Comparison of ENCODE assay signal across 35 cellular contexts in the genomic region with DNA sequence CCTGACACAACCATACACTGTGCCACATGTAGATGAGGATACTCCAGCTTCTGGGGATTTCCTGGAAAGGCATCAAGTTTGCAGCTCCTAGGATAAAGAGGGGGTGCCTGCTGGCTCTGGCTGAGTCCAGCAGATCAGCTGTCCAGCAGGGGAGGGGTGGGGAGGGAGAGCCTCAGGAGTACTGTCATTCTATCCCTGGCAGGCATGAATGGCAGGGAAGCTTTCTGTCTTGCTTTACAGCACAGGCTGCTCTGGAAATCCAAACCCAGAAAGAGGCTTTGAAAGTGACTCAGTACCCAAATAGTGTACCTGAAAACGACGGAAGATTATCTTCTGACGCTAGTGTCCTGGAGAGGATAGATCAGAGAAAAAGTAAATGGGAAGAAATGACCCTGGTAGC. TPM values are rescaled to one million over a fixed set of nuclear protein-coding genes. Genes with fewer than 3 reads are reported as not detected.
"Had no signal": no experiment of that assay in that cellular context is flagged by ENCODE, and none has a peak within 500 bp of the region (broad histone marks: within the 10 kb centered on the region; RNA-seq: fewer than 3 reads in every experiment).

No MANE protein-coding gene starts in this region.

- H3K4me3 ChIP-seq: adrenal gland, body of pancreas, colonic mucosa, esophagus squamous epithelium had no signal

- H3K27me3 ChIP-seq: adrenal gland, body of pancreas, colonic mucosa had no signal

- H3K9me3 ChIP-seq: adrenal gland, body of pancreas, colonic mucosa, esophagus squamous epithelium had no signal

- H3K9me3 Mint-ChIP-seq: activated CD4-positive, alpha-beta memory T cell treated with anti-CD3 and anti-CD28 coated beads for 36 hours; activated CD4-positive, alpha-beta T cell treated with anti-CD3 and anti-CD28 coated beads, Interleukin-2, amount 10 ng/mL, durations not matched to agents 24 days and 14 days; activated naive CD4-positive, alpha-beta T cell treated with anti-CD3 and anti-CD28 coated beads for 36 hours; activated naive CD4-positive, alpha-beta T cell treated with anti-CD3 and anti-CD28 coated beads, Interleukin-2, amount 50 U/mL, for 24 hours; activated naive CD8-positive, alpha-beta T cell treated with anti-CD3 and anti-CD28 coated beads for 36 hours; activated naive CD8-positive, alpha-beta T cell treated with anti-CD3 and anti-CD28 coated beads, Interleukin-2, amount 50 U/mL, for 24 hours; activated T-helper 1 cell treated with anti-CD3 and anti-CD28 coated beads, Interleukin-12 subunit alpha, Interleukin-12 subunit beta, Interleukin-2, Interleukin-4 antibody, amounts not matched to agents 30 ng/mL and 10 ng/mL and 1 ng/mL, durations not matched to agents 14 hours and 24 hours and 36 hours; activated T-helper 2 cell treated with anti-CD3 and anti-CD28 coated beads, Interferon-gamma antibody, Interleukin-2, Interleukin-4, amounts not matched to agents 10 μg/mL and 5 μg/mL and 100 μg/mL, durations not matched to agents 14 hours and 24 hours and 36 hours; T-helper 2 cell treated with Interferon-gamma antibody and Interleukin-4, amounts not matched to agents 5 μg/mL and 100 μg/mL, for 36 hours had no signal

- H3K27ac ChIP-seq: adrenal gland, body of pancreas, colonic mucosa, epithelial cell of prostate, esophagus squamous epithelium had no signal

- H3K4me1 ChIP-seq: adrenal gland, body of pancreas, colonic mucosa, esophagus squamous epithelium had no signal

- FAIRE-seq: endometrium, endothelial cell of umbilical vein had no signal

- H3K4me3 Mint-ChIP-seq: activated CD4-positive, alpha-beta memory T cell treated with anti-CD3 and anti-CD28 coated beads for 36 hours; activated CD4-positive, alpha-beta T cell treated with anti-CD3 and anti-CD28 coated beads for 36 hours; activated CD4-positive, alpha-beta T cell treated with anti-CD3 and anti-CD28 coated beads, Interleukin-2, amount 10 ng/mL, durations not matched to agents 24 days and 14 days; activated CD8-positive, alpha-beta memory T cell treated with anti-CD3 and anti-CD28 coated beads, Interleukin-2, amount 10 ng/mL, durations not matched to agents 7 days and 5 days; activated CD8-positive, alpha-beta T cell treated with anti-CD3 and anti-CD28 coated beads, Interleukin-2, amount 10 ng/mL, durations not matched to agents 7 days and 5 days; activated naive CD4-positive, alpha-beta T cell treated with anti-CD3 and anti-CD28 coated beads for 36 hours; activated naive CD4-positive, alpha-beta T cell treated with anti-CD3 and anti-CD28 coated beads, Interleukin-2, amount 50 U/mL, for 24 hours; activated naive CD8-positive, alpha-beta T cell treated with anti-CD3 and anti-CD28 coated beads for 36 hours; activated naive CD8-positive, alpha-beta T cell treated with anti-CD3 and anti-CD28 coated beads, Interleukin-2, amount 50 U/mL, for 24 hours; activated T-helper 1 cell treated with anti-CD3 and anti-CD28 coated beads, Interleukin-12 subunit alpha, Interleukin-12 subunit beta, Interleukin-2, Interleukin-4 antibody, amounts not matched to agents 30 ng/mL and 10 ng/mL and 1 ng/mL, durations not matched to agents 14 hours and 24 hours and 36 hours; T-helper 17 cell; T-helper 2 cell treated with Interferon-gamma antibody and Interleukin-4, amounts not matched to agents 5 μg/mL and 100 μg/mL, for 36 hours had no signal

- H3K36me3 Mint-ChIP-seq: activated CD4-positive, alpha-beta memory T cell treated with anti-CD3 and anti-CD28 coated beads for 36 hours; activated CD8-positive, alpha-beta memory T cell treated with anti-CD3 and anti-CD28 coated beads, Interleukin-2, amount 10 ng/mL, durations not matched to agents 7 days and 5 days; activated naive CD4-positive, alpha-beta T cell treated with anti-CD3 and anti-CD28 coated beads, Interleukin-2, amount 50 U/mL, for 24 hours; activated naive CD8-positive, alpha-beta T cell treated with anti-CD3 and anti-CD28 coated beads for 36 hours had no signal

- DNase-seq: activated CD4-positive, alpha-beta memory T cell treated with anti-CD3 and anti-CD28 coated beads for 36 hours; activated CD4-positive, alpha-beta T cell treated with anti-CD3 and anti-CD28 coated beads for 36 hours; activated CD4-positive, alpha-beta T cell treated with anti-CD3 and anti-CD28 coated beads, Interleukin-2, amount 10 ng/mL, durations not matched to agents 24 days and 14 days; activated CD4-positive, CD25-positive, alpha-beta regulatory T cell; activated CD4-positive, CD25-positive, alpha-beta regulatory T cell treated with anti-CD3 and anti-CD28 coated beads, Interleukin-2, amount 50 U/mL, for 72 hours; activated CD8-positive, alpha-beta memory T cell treated with anti-CD3 and anti-CD28 coated beads, Interleukin-2, amount 10 ng/mL, durations not matched to agents 7 days and 5 days; activated CD8-positive, alpha-beta memory T cell treated with anti-CD3 and anti-CD28 coated beads, Interleukin-2, amount 50 U/mL, for 4 hours; activated CD8-positive, alpha-beta T cell treated with anti-CD3 and anti-CD28 coated beads, Interleukin-2, amount 10 ng/mL, durations not matched to agents 7 days and 5 days; activated effector memory CD4-positive, alpha-beta T cell treated with anti-CD3 and anti-CD28 coated beads, Interleukin-2, amount 50 U/mL, for 16 hours; activated naive CD4-positive, alpha-beta T cell treated with anti-CD3 and anti-CD28 coated beads for 36 hours; activated naive CD8-positive, alpha-beta T cell treated with anti-CD3 and anti-CD28 coated beads for 36 hours; activated naive CD8-positive, alpha-beta T cell treated with anti-CD3 and anti-CD28 coated beads, Interleukin-2, amount 50 U/mL, for 24 hours; activated T-cell treated with anti-CD3 and anti-CD28 coated beads, Interleukin-2, amount 50 U/mL, for 1 hour; activated T-cell treated with anti-CD3 and anti-CD28 coated beads, Interleukin-2, amount 50 U/mL, for 48 hours; adrenal gland; amygdala; aorta; body of pancreas; caudate nucleus; colonic mucosa; effector CD8-positive, alpha-beta T cell; esophagus squamous epithelium; foreskin melanocyte; glutamatergic neuron; T-helper 1 cell; T-helper 17 cell; T1000 had no signal

- H3K27ac Mint-ChIP-seq: activated CD4-positive, alpha-beta memory T cell treated with anti-CD3 and anti-CD28 coated beads for 36 hours; activated CD4-positive, alpha-beta T cell treated with anti-CD3 and anti-CD28 coated beads for 36 hours; activated CD4-positive, alpha-beta T cell treated with anti-CD3 and anti-CD28 coated beads, Interleukin-2, amount 10 ng/mL, durations not matched to agents 24 days and 14 days; activated CD8-positive, alpha-beta memory T cell treated with anti-CD3 and anti-CD28 coated beads, Interleukin-2, amount 10 ng/mL, durations not matched to agents 7 days and 5 days; activated CD8-positive, alpha-beta T cell treated with anti-CD3 and anti-CD28 coated beads, Interleukin-2, amount 10 ng/mL, durations not matched to agents 7 days and 5 days; activated naive CD4-positive, alpha-beta T cell treated with anti-CD3 and anti-CD28 coated beads for 36 hours; activated naive CD4-positive, alpha-beta T cell treated with anti-CD3 and anti-CD28 coated beads, Interleukin-2, amount 50 U/mL, for 24 hours; activated naive CD8-positive, alpha-beta T cell treated with anti-CD3 and anti-CD28 coated beads for 36 hours; activated naive CD8-positive, alpha-beta T cell treated with anti-CD3 and anti-CD28 coated beads, Interleukin-2, amount 50 U/mL, for 24 hours; activated T-helper 1 cell treated with anti-CD3 and anti-CD28 coated beads, Interleukin-12 subunit alpha, Interleukin-12 subunit beta, Interleukin-2, Interleukin-4 antibody, amounts not matched to agents 30 ng/mL and 10 ng/mL and 1 ng/mL, durations not matched to agents 14 hours and 24 hours and 36 hours; activated T-helper 2 cell treated with anti-CD3 and anti-CD28 coated beads, Interferon-gamma antibody, Interleukin-2, Interleukin-4, amounts not matched to agents 10 μg/mL and 5 μg/mL and 100 μg/mL, durations not matched to agents 14 hours and 24 hours and 36 hours; T-helper 17 cell; T-helper 2 cell treated with Interferon-gamma antibody and Interleukin-4, amounts not matched to agents 5 μg/mL and 100 μg/mL, for 36 hours had no signal

- H3K36me3 ChIP-seq: adrenal gland, colonic mucosa, esophagus squamous epithelium had no signal

- H3K4me1 Mint-ChIP-seq: activated CD4-positive, alpha-beta T cell treated with anti-CD3 and anti-CD28 coated beads for 36 hours; activated CD4-positive, alpha-beta T cell treated with anti-CD3 and anti-CD28 coated beads, Interleukin-2, amount 10 ng/mL, durations not matched to agents 24 days and 14 days; activated CD8-positive, alpha-beta memory T cell treated with anti-CD3 and anti-CD28 coated beads, Interleukin-2, amount 10 ng/mL, durations not matched to agents 7 days and 5 days; activated naive CD4-positive, alpha-beta T cell treated with anti-CD3 and anti-CD28 coated beads, Interleukin-2, amount 50 U/mL, for 24 hours; activated naive CD8-positive, alpha-beta T cell treated with anti-CD3 and anti-CD28 coated beads for 36 hours; activated naive CD8-positive, alpha-beta T cell treated with anti-CD3 and anti-CD28 coated beads, Interleukin-2, amount 50 U/mL, for 24 hours; T-helper 17 cell had no signal

RNA-seq across cellular contexts. Expression of a gene that starts 32.1 kb away (rescaled TPM):
- total RNA-seq: activated CD8-positive, alpha-beta memory T cell treated with anti-CD3 and anti-CD28 coated beads, Interleukin-2, amount 10 ng/mL, durations not matched to agents 7 days and 5 days; activated CD8-positive, alpha-beta T cell treated with anti-CD3 and anti-CD28 coated beads, Interleukin-2, amount 10 ng/mL, durations not matched to agents 7 days and 5 days; endothelial cell of umbilical vein; fibroblast of villous mesenchyme had no signal
- polyA plus RNA-seq: aorta, endothelial cell of umbilical vein had no signal
